In genomic region chr2:139872503-139872902, GRCh38 we compare ENCODE assay signal across 1 cellular context.
TF ChIP-seq lines count a peak whose summit lies in the region.

No MANE protein-coding gene starts in this region.

TF ChIP-seq in K562, 482 proteins besides CTCF, POLR2A, EP300 and RAD21 (continued from another document):
- no peak for TF ChIP-seq STAT6 (CRISPR knock-in tag; IDR thresholded peaks at IDR 0.05)
- no peak for TF ChIP-seq ETS1 (conservative IDR thresholded peaks at IDR 0.05; ENCODE audit: control insufficient read depth, low read depth, low read length)
- no peak for TF ChIP-seq KDM1A (IDR thresholded peaks at IDR 0.05)
